8 cellular contexts compared by ENCODE assay signal in genomic region chr17:42484304-42484703, GRCh38. TPM values are rescaled to one million over a fixed set of nuclear protein-coding genes. Genes with fewer than 3 reads are reported as not detected.
DNase-seq lines count a peak whose midpoint lies in the region; ATAC-seq and TF ChIP-seq lines count a peak whose summit lies in the region.

No MANE protein-coding gene starts in this region.

- intact Hi-C loops in mucosa of descending colon (cut with DNase I, micrococcal nuclease), result no loop called here

- TF ChIP-seq CTCF in mucosa of descending colon (IDR thresholded peaks at IDR 0.05), result no peak

- no peaks in the 10 kb centered on the region for H3K9me3 ChIP-seq in mucosa of descending colon

- peaks cover 36% of the 10 kb centered on the region for H3K36me3 Mint-ChIP-seq in T-helper 1 cell treated with Interleukin-12 subunit alpha and Interleukin-12 subunit beta and Interleukin-4 antibody, amounts not matched to agents 30 μg/mL and 1 μg/mL, for 36 hours (ENCODE audit: low read depth)

- H3K4me1 Mint-ChIP-seq in T-helper 1 cell treated with Interleukin-12 subunit alpha and Interleukin-12 subunit beta and Interleukin-4 antibody, amounts not matched to agents 30 μg/mL and 1 μg/mL, for 36 hours (ENCODE audit: low read depth), result peaks cover 17% of the 10 kb centered on the region

- in situ Hi-C loops in ACHN (cut with HindIII; ENCODE audit: low pct_ligation_motif_present, low pct_unique_long_range_greater_than_20kb, low sequenced_read_pairs), result no loop called here

- H3K9me3 Mint-ChIP-seq in T-helper 1 cell treated with Interleukin-12 subunit alpha and Interleukin-12 subunit beta and Interleukin-4 antibody, amounts not matched to agents 30 μg/mL and 1 μg/mL, for 36 hours, result no peaks in the 10 kb centered on the region

- peak overlapping the region; percentile 27 for H3K27ac Mint-ChIP-seq in T-helper 1 cell treated with Interleukin-12 subunit alpha and Interleukin-12 subunit beta and Interleukin-4 antibody, amounts not matched to agents 30 μg/mL and 1 μg/mL, for 36 hours

- H3K27me3 Mint-ChIP-seq in T-helper 1 cell treated with Interleukin-12 subunit alpha and Interleukin-12 subunit beta and Interleukin-4 antibody, amounts not matched to agents 30 μg/mL and 1 μg/mL, for 36 hours (ENCODE audit: low read depth), result no peaks in the 10 kb centered on the region

- no peaks in the 10 kb centered on the region for H3K4me1 ChIP-seq in mucosa of descending colon (ENCODE audit: low read depth)

- peaks cover 6% of the 10 kb centered on the region for H3K36me3 ChIP-seq in mucosa of descending colon (ENCODE audit: low read depth)

- H3K4me3 Mint-ChIP-seq in T-helper 1 cell treated with Interleukin-12 subunit alpha and Interleukin-12 subunit beta and Interleukin-4 antibody, amounts not matched to agents 30 μg/mL and 1 μg/mL, for 36 hours, result no peak overlapping the region

- H3K4me3 ChIP-seq in mucosa of descending colon, result no peak overlapping the region

- ATAC-seq in mucosa of descending colon (peak; percentile 90), HG02885 (IDR thresholded peaks at IDR 0.05; ENCODE audit: poor library complexity, unreplicated experiment) (no peak), HG03175 (IDR thresholded peaks at IDR 0.05; ENCODE audit: unreplicated experiment) (no peak)

- DNase-seq in activated T-cell treated with anti-CD3 and anti-CD28 coated beads, Interleukin-2, amount 50 U/mL, for 48 hours, result peak; percentile 76 to 80
- DNase-seq in mucosa of descending colon, result peak in 1 of 3 donors; percentile 58
- DNase-seq in stimulated activated CD8-positive, alpha-beta memory T cell treated with anti-CD3 and anti-CD28 coated beads, Interleukin-7, amount 100 ng/mL, for 48 hours (ENCODE audit: extremely low read depth in 1 of 2, low read depth in 1 of 2), result peak; percentile 50 to 76
- no peak for DNase-seq in NCI-H1436 (lab: John Stamatoyannopoulos, UW)
- DNase-seq in ACHN, result no peak

RNA-seq across cellular contexts. Expression of gene ATP6V0A1, which starts 25.6 kb away (rescaled TPM):
- 100 to 1,000 TPM in 1 of 3 donors, 10 to 100 TPM in 2; 88.5 to 105 (median 95.6) TPM for total RNA-seq in mucosa of descending colon

RNA-seq across cellular contexts. Expression of gene NAGLU, which starts 51.7 kb away (rescaled TPM):
- total RNA-seq in mucosa of descending colon, result 10 to 100 TPM; 28.9 to 51.8 (median 35.6) TPM

Comparison
In these comparisons a context has a peak if more than half of its experiments do, and no peak if none do; other contexts are left out.
1. DNase-seq: peak in activated T-cell treated with anti-CD3 and anti-CD28 coated beads, Interleukin-2, amount 50 U/mL, for 48 hours (2 of 2) and stimulated activated CD8-positive, alpha-beta memory T cell treated with anti-CD3 and anti-CD28 coated beads, Interleukin-7, amount 100 ng/mL, for 48 hours (2 of 2); none in NCI-H1436 (single experiment) and ACHN (single experiment).